In the genomic region with DNA sequence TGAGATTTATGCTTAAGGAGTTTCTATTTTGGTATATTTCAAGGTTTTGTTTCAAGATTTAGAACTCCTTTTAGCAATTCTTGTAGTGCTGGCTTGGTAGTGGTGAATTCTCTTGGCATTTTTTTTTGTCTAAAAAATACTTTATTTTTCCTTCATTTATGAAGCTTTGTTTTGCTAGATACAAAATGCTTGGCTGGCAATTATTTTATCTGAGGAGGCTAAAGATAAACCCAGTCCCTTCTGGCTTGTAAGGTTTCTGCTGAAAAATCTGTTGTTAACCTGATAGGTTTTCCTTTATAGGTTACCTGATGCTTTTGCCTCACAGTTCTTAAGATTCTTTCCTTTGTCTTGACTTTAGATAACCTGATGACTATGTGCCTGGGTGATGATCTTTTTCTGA, we compare ENCODE assay signal across 2 cellular contexts. TPM values are rescaled to one million over a fixed set of nuclear protein-coding genes. Genes with fewer than 3 reads are reported as not detected.
"Had no signal": no experiment of that assay in that cellular context is flagged by ENCODE, and none has a peak within 500 bp of the region (broad histone marks: within the 10 kb centered on the region; RNA-seq: fewer than 3 reads in every experiment).

No MANE protein-coding gene starts in this region.

RNA-seq across cellular contexts. Expression of a gene that starts 24.3 kb away (rescaled TPM):
- total RNA-seq: M059J, MCF 10A had no signal
